Comparison of ENCODE assay signal across 8 cellular contexts in genomic region chr1:2583871-2584341, GRCh38. TPM values are rescaled to one million over a fixed set of nuclear protein-coding genes. Genes with fewer than 3 reads are reported as not detected.
DNase-seq lines count a peak whose midpoint lies in the region; ATAC-seq and TF ChIP-seq lines count a peak whose summit lies in the region.

No MANE protein-coding gene starts in this region.

- H3K27ac Mint-ChIP-seq in T-helper 17 cell (peak overlapping the region; percentile 97), glutamatergic neuron (ENCODE audit: unreplicated experiment) (no peak overlapping the region)

- H3K36me3 Mint-ChIP-seq in T-helper 17 cell (ENCODE audit: low read depth) (peaks cover 3% of the 10 kb centered on the region), glutamatergic neuron (ENCODE audit: unreplicated experiment) (no peaks in the 10 kb centered on the region)

- peaks cover 7 to 9% of the 10 kb centered on the region in 2 donors for H3K27me3 ChIP-seq in stomach smooth muscle (ENCODE audit: control insufficient read depth in 1 of 2, insufficient read depth in 2 of 2, low read length in 2 of 2)

- no peak overlapping the region for H3K9ac ChIP-seq in stomach smooth muscle (ENCODE audit: low read length in 2 of 2)

- H3K27me3 Mint-ChIP-seq in T-helper 17 cell = no peaks in the 10 kb centered on the region
- no peaks in the 10 kb centered on the region for H3K27me3 Mint-ChIP-seq in glutamatergic neuron (ENCODE audit: unreplicated experiment)

- H3K9me3 Mint-ChIP-seq in glutamatergic neuron (ENCODE audit: unreplicated experiment) = peaks cover 1% of the 10 kb centered on the region

- H3K9me3 ChIP-seq in T-helper 17 cell (ENCODE audit: control insufficient read depth, low read length, poor library complexity, severe bottlenecking) = no peaks in the 10 kb centered on the region
- no peaks in the 10 kb centered on the region for H3K9me3 ChIP-seq in stomach smooth muscle (ENCODE audit: control insufficient read depth in 2 of 2, low read length in 2 of 2)

- no peak overlapping the region for H3K27ac ChIP-seq in stomach smooth muscle (ENCODE audit: low read length)

- ATAC-seq in T-helper 17 cell (peak; percentile 29), GM18502 (IDR thresholded peaks at IDR 0.05; ENCODE audit: poor library complexity, unreplicated experiment) (no peak), HG02970 (IDR thresholded peaks at IDR 0.05; ENCODE audit: low FRiP score, unreplicated experiment) (no peak)

- H3K4me3 Mint-ChIP-seq in T-helper 17 cell (peak overlapping the region; percentile 91), glutamatergic neuron (ENCODE audit: unreplicated experiment) (peak overlapping the region; percentile 85)

- H3K4me1 Mint-ChIP-seq in T-helper 17 cell (peaks cover 37% of the 10 kb centered on the region), glutamatergic neuron (ENCODE audit: low read depth, unreplicated experiment) (peaks cover 19% of the 10 kb centered on the region)

- no peaks in the 10 kb centered on the region for H3K36me3 ChIP-seq in stomach smooth muscle (ENCODE audit: control insufficient read depth in 2 of 2, insufficient read depth in 2 of 2, low read length in 2 of 2)

- TF ChIP-seq CTCF in glutamatergic neuron (IDR thresholded peaks at IDR 0.05; ENCODE audit: partially characterized antibody, unreplicated experiment) = no peak

- peak; percentile 77 for DNase-seq in activated effector memory CD4-positive, alpha-beta T cell treated with anti-CD3 and anti-CD28 coated beads, Interleukin-2, amount 50 U/mL, for 16 hours
- no peak for DNase-seq in activated effector memory CD4-positive, alpha-beta T cell treated with Interleukin-2 at 50 U/mL for 16 hours
- DNase-seq in T-helper 17 cell = peak; percentile 18 to 42 (median 29)
- DNase-seq in glutamatergic neuron = peak; percentile 14
- no peak for DNase-seq in KG1 (lab: John Stamatoyannopoulos, UW)

- peak overlapping the region; percentile 8 to 10 for H3K4me3 ChIP-seq in stomach smooth muscle (ENCODE audit: low read length in 2 of 2)

- peaks cover 30% of the 10 kb centered on the region for H3K4me1 ChIP-seq in stomach smooth muscle (ENCODE audit: control insufficient read depth, insufficient read depth, low read length)

RNA-seq across cellular contexts. Expression of gene PRXL2B, which starts 2.7 kb away (rescaled TPM):
- total RNA-seq in T-helper 17 cell = 10 to 100 TPM; 17.6 to 18.5 TPM
- 46.1 TPM for total RNA-seq in glutamatergic neuron (ENCODE audit: unreplicated experiment)

RNA-seq across cellular contexts. Expression of gene TNFRSF14, which starts 27.7 kb away (rescaled TPM):
- total RNA-seq in T-helper 17 cell (100 to 1,000 TPM; 179 to 212 TPM), glutamatergic neuron (ENCODE audit: unreplicated experiment) (1.2 TPM)

RNA-seq across cellular contexts. Expression of gene MMEL1, which starts 48.9 kb away (rescaled TPM):
- total RNA-seq in T-helper 17 cell (1 to 10 TPM in 1 of 2 donors, under 1 TPM in 1; 0.94 to 3.8 TPM), glutamatergic neuron (ENCODE audit: unreplicated experiment) (4.0 TPM)

RNA-seq across cellular contexts. Expression of gene HES5, which starts 53.8 kb away (rescaled TPM):
- total RNA-seq in T-helper 17 cell (not detected), glutamatergic neuron (ENCODE audit: unreplicated experiment) (21.2 TPM)

RNA-seq across cellular contexts. Expression of gene PANK4, which starts 57.5 kb away (rescaled TPM):
- 10 to 100 TPM; 47.9 to 53.5 TPM for total RNA-seq in T-helper 17 cell
- 58.5 TPM for total RNA-seq in glutamatergic neuron (ENCODE audit: unreplicated experiment)

Comparison
In these comparisons a context has a peak if more than half of its experiments do, and no peak if none do; other contexts are left out.
1. DNase-seq: peak in activated effector memory CD4-positive, alpha-beta T cell treated with anti-CD3 and anti-CD28 coated beads, Interleukin-2, amount 50 U/mL, for 16 hours (single experiment), T-helper 17 cell (3 of 3) and glutamatergic neuron (single experiment); none in activated effector memory CD4-positive, alpha-beta T cell treated with Interleukin-2 at 50 U/mL for 16 hours (single experiment) and KG1 (single experiment).
2. RNA of gene TNFRSF14, which starts 27.7 kb away (total RNA-seq): 179 to 212 TPM in T-helper 17 cell; 1.2 TPM in glutamatergic neuron (single experiment); every median in the first group is over 10 times any median in the second.